In the genomic region with DNA sequence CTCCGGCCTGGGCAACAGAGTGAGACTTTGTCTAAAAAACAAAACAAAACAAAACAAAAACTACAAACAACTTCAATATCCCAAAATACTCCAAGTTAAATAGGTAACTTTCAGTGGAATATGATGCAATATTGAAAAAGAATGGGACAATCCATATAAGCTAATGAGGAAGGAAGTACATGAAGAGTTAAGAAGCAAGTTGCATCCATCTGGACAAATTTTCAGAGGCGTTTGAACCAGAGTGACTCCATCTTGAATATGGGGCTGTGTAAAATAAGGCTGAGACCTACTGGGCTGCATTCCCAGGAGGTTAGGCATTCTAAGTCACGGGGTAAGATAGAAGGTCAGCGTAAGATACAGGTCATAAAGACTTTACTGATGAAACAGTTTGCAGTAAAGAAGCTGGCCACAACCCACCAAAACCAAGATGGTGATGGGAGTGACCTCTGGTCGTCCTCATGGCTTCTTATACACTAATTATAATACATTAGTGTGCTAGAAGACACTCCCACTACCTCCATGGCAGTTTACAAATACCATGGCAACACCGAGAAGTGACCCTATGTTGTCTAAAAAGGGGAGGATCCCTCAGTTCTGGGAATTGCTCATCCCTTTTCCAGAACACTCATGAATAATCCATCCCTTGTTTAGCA, we compare ENCODE assay signal across 24 cellular contexts. TPM values are rescaled to one million over a fixed set of nuclear protein-coding genes. Genes with fewer than 3 reads are reported as not detected.
"Had no signal": no experiment of that assay in that cellular context is flagged by ENCODE, and none has a peak within 500 bp of the region (broad histone marks: within the 10 kb centered on the region; RNA-seq: fewer than 3 reads in every experiment).

No MANE protein-coding gene starts in this region.

- ATAC-seq: activated naive CD4-positive, alpha-beta T cell treated with anti-CD3 and anti-CD28 coated beads, Interleukin-2, amount 50 U/mL, for 72 hours; activated T-helper 17 cell treated with anti-CD3 and anti-CD28 coated beads, Interleukin-2, amount 50 U/mL, for 72 hours; natural killer cell; pancreas; psoas muscle had no signal

- H3K27me3 ChIP-seq: ascending aorta, pancreas, right atrium auricular region, tibial artery had no signal

- DNase-seq: activated T-cell treated with anti-CD3 and anti-CD28 coated beads, Interleukin-2, amount 50 U/mL, for 1 hour; central memory CD4-positive, alpha-beta T cell; dermis blood vessel endothelial cell; effector CD8-positive, alpha-beta T cell; hippocampal formation; left ventricle myocardium inferior; midbrain; natural killer cell; pancreas; psoas muscle; stimulated activated CD4-positive, alpha-beta T cell treated with anti-CD3 and anti-CD28 coated beads, Interleukin-12 subunit alpha, Interleukin-12 subunit beta, amount 100 ng/mL, for 4 hours; T-helper 9 cell; tibial artery had no signal

- H3K4me1 Mint-ChIP-seq: activated T-helper 17 cell treated with anti-CD3 and anti-CD28 coated beads, Interleukin-2, amount 50 U/mL, for 72 hours had no signal

- FAIRE-seq: frontal cortex, pancreas had no signal

- H3K27ac Mint-ChIP-seq: activated naive CD4-positive, alpha-beta T cell treated with anti-CD3 and anti-CD28 coated beads, Interleukin-2, amount 50 U/mL, for 72 hours; activated T-helper 17 cell treated with anti-CD3 and anti-CD28 coated beads, Interleukin-2, amount 50 U/mL, for 72 hours; natural killer cell; stimulated activated naive CD8-positive, alpha-beta T cell treated with anti-CD3 and anti-CD28 coated beads, Interleukin-15, Interleukin-2, amounts not matched to agents 100 ng/mL and 50 ng/mL, for 24 hours had no signal

- H3K4me1 ChIP-seq: pancreas had no signal

- H3K4me3 ChIP-seq: ascending aorta, left ventricle myocardium inferior, pancreas, psoas muscle, right atrium auricular region, tibial artery had no signal

- H3K9me3 Mint-ChIP-seq: activated naive CD4-positive, alpha-beta T cell treated with anti-CD3 and anti-CD28 coated beads, Interleukin-2, amount 50 U/mL, for 72 hours; activated T-helper 17 cell treated with anti-CD3 and anti-CD28 coated beads, Interleukin-2, amount 50 U/mL, for 72 hours; natural killer cell; stimulated activated naive CD8-positive, alpha-beta T cell treated with anti-CD3 and anti-CD28 coated beads, Interleukin-15, Interleukin-2, amounts not matched to agents 100 ng/mL and 50 ng/mL, for 24 hours had no signal

- H3K27ac ChIP-seq: ascending aorta, left ventricle myocardium inferior, neutrophil, pancreas, psoas muscle, right atrium auricular region had no signal

- H3K4me3 Mint-ChIP-seq: activated T-helper 17 cell treated with anti-CD3 and anti-CD28 coated beads, Interleukin-2, amount 50 U/mL, for 72 hours; natural killer cell; stimulated activated naive CD8-positive, alpha-beta T cell treated with anti-CD3 and anti-CD28 coated beads, Interleukin-15, Interleukin-2, amounts not matched to agents 100 ng/mL and 50 ng/mL, for 24 hours had no signal

- H3K36me3 ChIP-seq: ascending aorta, left ventricle myocardium inferior, neutrophil, pancreas, right atrium auricular region, tibial artery had no signal

- H3K9me3 ChIP-seq: ascending aorta, left ventricle myocardium inferior, neutrophil, pancreas, psoas muscle, right atrium auricular region, tibial artery had no signal

- H3K36me3 Mint-ChIP-seq: activated naive CD4-positive, alpha-beta T cell treated with anti-CD3 and anti-CD28 coated beads, Interleukin-2, amount 50 U/mL, for 72 hours; natural killer cell had no signal

RNA-seq across cellular contexts. Expression of a gene that starts 58.1 kb away (rescaled TPM):
- total RNA-seq: activated naive CD4-positive, alpha-beta T cell treated with anti-CD3 and anti-CD28 coated beads, Interleukin-2, amount 50 U/mL, for 72 hours; activated T-helper 17 cell treated with anti-CD3 and anti-CD28 coated beads, Interleukin-2, amount 50 U/mL, for 72 hours; ascending aorta; dermis blood vessel endothelial cell; left ventricle myocardium inferior; lung microvascular endothelial cell; natural killer cell; pancreas; psoas muscle; right atrium auricular region; urinary bladder had no signal
- polyA plus RNA-seq: adipose tissue, esophagus, pancreas, psoas muscle, urinary bladder had no signal
